ENCODE assay signal across 15 cellular contexts in genomic region chr11:88402784-88403183, GRCh38.
DNase-seq lines count a peak whose midpoint lies in the region; ATAC-seq and TF ChIP-seq lines count a peak whose summit lies in the region.
"Had no signal": no experiment of that assay in that cellular context is flagged by ENCODE, and none has a peak within 500 bp of the region (broad histone marks: within the 10 kb centered on the region; RNA-seq: fewer than 3 reads in every experiment).

No MANE protein-coding gene starts in this region.

- no peaks in the 10 kb centered on the region for H3K27me3 ChIP-seq in ACC112 (ENCODE audit: insufficient read depth, low read length)
- H3K27me3 ChIP-seq: gastrocnemius medialis had no signal

- ATAC-seq in GM21390 (IDR thresholded peaks at IDR 0.05; ENCODE audit: unreplicated experiment) (no peak), HG02571 (IDR thresholded peaks at IDR 0.05; ENCODE audit: unreplicated experiment) (no peak)
- ATAC-seq: gastrocnemius medialis had no signal

- no peaks in the 10 kb centered on the region for H3K36me3 ChIP-seq in ACC112 (ENCODE audit: insufficient read depth, low read length)
- H3K36me3 ChIP-seq: gastrocnemius medialis had no signal

- H3K4me1 ChIP-seq in ACC112 (ENCODE audit: control insufficient read depth, insufficient read depth, low read length, unreplicated experiment): peaks cover 73% of the 10 kb centered on the region

- TF ChIP-seq CTCF in HFFc6 (IDR thresholded peaks at IDR 0.05): no peak

- peaks cover 5% of the 10 kb centered on the region; the same call in 1 of the 2 replicates for H3K36me3 Mint-ChIP-seq in HFFc6 (ENCODE audit: low read depth)

- peak overlapping the region; percentile 89 for H3K27ac Mint-ChIP-seq in HFFc6
- H3K27ac Mint-ChIP-seq: B cell, progenitor cell of endocrine pancreas had no signal

- peaks cover 2% of the 10 kb centered on the region for H3K27me3 Mint-ChIP-seq in HFFc6 (ENCODE audit: insufficient read depth)
- H3K27me3 Mint-ChIP-seq: B cell, progenitor cell of endocrine pancreas had no signal

- peak overlapping the region; percentile 97 for H3K27ac ChIP-seq in ACC112 (ENCODE audit: low read depth, low read length)

- DNase-seq in HFFc6 (peak; percentile 29), astrocyte of the hippocampus (ENCODE audit: low read depth, low spot score) (peak; percentile 40), iris pigment epithelial cell (ENCODE audit: low read depth) (peak; percentile 76), NCI-H1930 (lab: John Stamatoyannopoulos, UW) (no peak), COLO829 (ENCODE audit: low spot score) (no peak)
- DNase-seq: activated CD4-positive, alpha-beta T cell treated with anti-CD3 and anti-CD28 coated beads for 4 hours; DMS79; gastrocnemius medialis; islet precursor cell; T-helper 2 cell had no signal

- H3K9me3 Mint-ChIP-seq in HFFc6: no peaks in the 10 kb centered on the region

- H3K4me3 ChIP-seq in ACC112 (ENCODE audit: low read depth, low read length): peak overlapping the region; percentile 52
- H3K4me3 ChIP-seq: gastrocnemius medialis had no signal

- H2AFZ ChIP-seq in ACC112 (ENCODE audit: low read length, unreplicated experiment): peak overlapping the region; percentile 29

- peaks cover 80% of the 10 kb centered on the region for H3K4me1 Mint-ChIP-seq in HFFc6 (ENCODE audit: low read depth)

- H3K79me2 ChIP-seq in ACC112 (ENCODE audit: control insufficient read depth, insufficient read depth, low read length, unreplicated experiment): no peaks in the 10 kb centered on the region

- H3K4me3 Mint-ChIP-seq in HFFc6: peak overlapping the region; percentile 80
- H3K4me3 Mint-ChIP-seq: B cell had no signal

Comparison
In these comparisons a context has a peak if more than half of its experiments do, and no peak if none do; other contexts are left out.
1. DNase-seq: peak in HFFc6 (single experiment), astrocyte of the hippocampus (single experiment) and iris pigment epithelial cell (single experiment); none in NCI-H1930 (0 of 2) and COLO829 (single experiment).